ENCODE assay signal across 18 cellular contexts in the genomic region with DNA sequence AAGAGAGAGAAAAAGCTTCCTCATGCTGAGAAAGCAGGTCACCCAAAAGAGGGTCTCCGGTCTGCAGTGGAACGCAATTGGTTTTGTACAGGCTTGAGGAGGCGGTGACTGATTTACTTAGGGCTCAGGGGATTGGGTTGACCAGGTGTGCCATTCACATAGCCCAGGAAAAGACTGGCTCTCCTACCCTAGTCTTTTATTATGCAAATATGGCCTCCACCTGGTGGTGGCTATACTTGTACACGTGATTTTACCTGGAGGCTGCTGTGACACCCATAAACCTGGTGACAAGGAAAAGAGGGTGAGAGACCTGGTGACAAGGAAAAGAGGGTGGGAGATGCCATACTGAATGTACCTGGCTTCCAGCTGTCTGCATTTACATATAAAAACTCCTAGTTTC. TPM values are rescaled to one million over a fixed set of nuclear protein-coding genes. Genes with fewer than 3 reads are reported as not detected.
DNase-seq lines count a peak whose midpoint lies in the region; ATAC-seq, FAIRE-seq and TF ChIP-seq lines count a peak whose summit lies in the region.
"Had no signal": no experiment of that assay in that cellular context is flagged by ENCODE, and none has a peak within 500 bp of the region (broad histone marks: within the 10 kb centered on the region; RNA-seq: fewer than 3 reads in every experiment).

No MANE protein-coding gene starts in this region.

- H3K18ac ChIP-seq in H1 (ENCODE audit: extremely low read depth, low read length) (no peak overlapping the region; the same call in 1 of the 2 replicates), neuronal stem cell (ENCODE audit: low read length) (no peak overlapping the region)

- H3K9me3 ChIP-seq in HUES64 (ENCODE audit: insufficient read depth, low read depth, low read length) (peaks cover 36% of the 10 kb centered on the region), H1 (ENCODE audit: insufficient read depth in 2 of 2, low read depth in 1 of 2, low read length in 1 of 2) (peaks cover 19 to 29% of the 10 kb centered on the region in 2 experiments), iPS-20b (ENCODE audit: insufficient read depth, low read depth, low read length) (peaks cover 25% of the 10 kb centered on the region), neuronal stem cell (replicated peaks in 1 of 2; ENCODE audit: control insufficient read depth in 2 of 2, insufficient read depth in 1 of 2, low read depth in 1 of 2, low read length in 2 of 2) (peaks cover 0 to 12% of the 10 kb centered on the region in 2 donors)

- H3K79me2 ChIP-seq in GM23338 (replicated peaks; ENCODE audit: insufficient read depth) (no peaks in the 10 kb centered on the region), H1 (ENCODE audit: control insufficient read depth in 1 of 2, insufficient read depth in 2 of 2, low read length in 2 of 2) (no peaks in the 10 kb centered on the region)

- peaks cover 8% of the 10 kb centered on the region for H3K4me1 ChIP-seq in GM23338 (ENCODE audit: insufficient read depth)
- peaks cover 19% of the 10 kb centered on the region for H3K4me1 ChIP-seq in HUES64 (ENCODE audit: insufficient read depth, low read length)
- H3K4me1 ChIP-seq in H1 (replicated peaks in 1 of 4; ENCODE audit: control insufficient read depth in 3 of 4, insufficient read depth in 4 of 4, low read length in 3 of 4): peaks cover 2 to 10% (median 6%) of the 10 kb centered on the region in 4 experiments; a peak in 4 of 7 replicates
- H3K4me1 ChIP-seq in iPS-20b (ENCODE audit: insufficient read depth, low read length): peaks cover 24% of the 10 kb centered on the region
- no peaks in the 10 kb centered on the region for H3K4me1 ChIP-seq in neuronal stem cell (ENCODE audit: control insufficient read depth in 2 of 2, insufficient read depth in 1 of 2, low read depth in 1 of 2, low read length in 2 of 2)

- H3K4me3 ChIP-seq in GM23338 (no peak overlapping the region), HUES64 (ENCODE audit: low read length) (no peak overlapping the region), H1 (ENCODE audit: extremely low read depth in 1 of 4, insufficient read depth in 2 of 4, low read depth in 3 of 4, low read length in 4 of 4) (peak overlapping the region in 1 of 4 experiments; percentile 2; a peak in 1 of 8 replicates), iPS-20b (ENCODE audit: low read length) (peak overlapping the region; percentile 30), neuronal stem cell (ENCODE audit: low read length in 2 of 2) (no peak overlapping the region)
- H3K4me3 ChIP-seq: SK-N-MC had no signal

- H3K14ac ChIP-seq in H1 (ENCODE audit: insufficient read length) (no peak overlapping the region), neuronal stem cell (ENCODE audit: low read length) (no peak overlapping the region)

- H3K36me3 Mint-ChIP-seq in GM23338 (ENCODE audit: low read depth): peaks cover 46% of the 10 kb centered on the region

- H3K27ac ChIP-seq in GM23338 (ENCODE audit: low read depth): peak overlapping the region; percentile 73
- peak overlapping the region; percentile 12; the same call in 1 of the 2 replicates for H3K27ac ChIP-seq in HUES64 (ENCODE audit: low read depth, low read length)
- H3K27ac ChIP-seq in H1 (ENCODE audit: low read depth, low read length): no peak overlapping the region
- peak overlapping the region; percentile 79 for H3K27ac ChIP-seq in iPS-20b (ENCODE audit: low read length)
- H3K27ac ChIP-seq in neuronal stem cell (replicated peaks; ENCODE audit: low read length): no peak overlapping the region
- H3K27ac ChIP-seq: HL-60, SK-N-MC had no signal

- H2BK15ac ChIP-seq in H1 (ENCODE audit: low read length): no peak overlapping the region
- H2BK15ac ChIP-seq in neuronal stem cell (ENCODE audit: low read length): no peak overlapping the region

- peaks cover 50% of the 10 kb centered on the region for H3K9me3 Mint-ChIP-seq in GM23338

- 0 out of 2 replicates have a peak overlapping the region, but pooled peaks have one; percentile 1 for H3K4me2 ChIP-seq in GM23338
- peak overlapping the region; percentile 22 to 23; a peak in 1 of 4 replicates for H3K4me2 ChIP-seq in H1 (ENCODE audit: insufficient read depth in 1 of 2, low read depth in 2 of 2, low read length in 2 of 2)
- H3K4me2 ChIP-seq in neuronal stem cell (ENCODE audit: insufficient read depth, low read length, poor library complexity, severe bottlenecking): no peak overlapping the region

- H2AFZ ChIP-seq in GM23338 (no peak overlapping the region), H1 (ENCODE audit: low read length) (no peak overlapping the region), neuronal stem cell (ENCODE audit: low read length) (no peak overlapping the region)

- H4K5ac ChIP-seq in H1 (ENCODE audit: insufficient read length, low read depth, low read length): no peak overlapping the region

- TF ChIP-seq POLR2A in H1 (IDR thresholded peaks at IDR 0.05; ENCODE audit: control extremely low read depth in 1 of 2, low read depth in 2 of 2, low read length in 2 of 2): no peak

- DNase-seq in GM23338 (ENCODE audit: low spot score): peak; percentile 67
- peak in 1 of 2 experiments; percentile 52 for DNase-seq in H1 (ENCODE audit: low read depth in 1 of 2, low spot score in 2 of 2)
- DNase-seq in NCI-H524 (lab: John Stamatoyannopoulos, UW): no peak
- DNase-seq in neuronal stem cell (ENCODE audit: low spot score): no peak
- DNase-seq in cerebellum (ENCODE audit: low spot score): no peak
- DNase-seq: ACHN, HCEC 1CT, NCI-H1105 treated with DMSO at 0.1 percent for 48 hours, NCI-H187 treated with DMSO at 0.1 percent for 48 hours, NCI-H524 treated with DMSO at 0.1 percent for 48 hours, Right ventricle myocardium superior had no signal

- peaks cover 8% of the 10 kb centered on the region for H3K9me2 ChIP-seq in GM23338 (ENCODE audit: insufficient read depth)

- H2BK5ac ChIP-seq in H1 (ENCODE audit: low read depth, low read length): no peak overlapping the region
- no peak overlapping the region for H2BK5ac ChIP-seq in neuronal stem cell (ENCODE audit: low read length)

- TF ChIP-seq CTCF in GM23338 (conservative IDR thresholded peaks at IDR 0.05; ENCODE audit: low read depth in 2 of 2) (no peak), H1 (IDR thresholded peaks at IDR 0.05; ENCODE audit: control extremely low read depth in 1 of 3, insufficient read depth in 1 of 3, low read depth in 1 of 3, low read length in 3 of 3) (no peak)

- H2BK120ac ChIP-seq in H1 (replicated peaks; ENCODE audit: low read depth, low read length) (peak overlapping the region; percentile 48), neuronal stem cell (ENCODE audit: low read depth, low read length) (no peak overlapping the region)

- no peak overlapping the region for H2BK20ac ChIP-seq in H1 (ENCODE audit: low read length)

- H3K36me3 ChIP-seq in GM23338 (ENCODE audit: insufficient read depth) (peaks cover 12% of the 10 kb centered on the region; the same call in 1 of the 2 replicates), HUES64 (ENCODE audit: insufficient read depth, low read length) (no peaks in the 10 kb centered on the region), H1 (ENCODE audit: control insufficient read depth in 2 of 4, insufficient read depth in 4 of 4, low read length in 3 of 4) (peaks cover 0 to 7% (median 0%) of the 10 kb centered on the region in 4 experiments; a peak in 1 of 8 replicates), iPS-20b (ENCODE audit: insufficient read depth, low read depth, low read length) (peaks cover 3% of the 10 kb centered on the region; the same call in 1 of the 2 replicates), neuronal stem cell (replicated peaks in 1 of 2; ENCODE audit: control insufficient read depth in 2 of 2, insufficient read depth in 2 of 2, low read length in 2 of 2) (no peaks in the 10 kb centered on the region)

- H2AK5ac ChIP-seq in H1 (ENCODE audit: low read depth, low read length) (no peak overlapping the region), neuronal stem cell (ENCODE audit: low read depth, low read length) (no peak overlapping the region)

- WGBS in HUES64: 82% methylated on average over 4 of the region's 4 CpGs
- 53% methylated on average over 4 of the region's 4 CpGs; no CpG with 5 or more reads in 1 of the 2 experiments for WGBS in H1 (ENCODE audit: extremely low coverage in 1 of 2, insufficient coverage in 1 of 2, insufficient read length in 1 of 2, insufficient replicate concordance in 2 of 2, low coverage in 1 of 2, low lambda C conversion rate in 2 of 2, missing lambda C conversion rate in 1 of 2), 2 experiments
- WGBS in neuronal stem cell (ENCODE audit: extremely low coverage in 2 of 2, insufficient read length in 2 of 2, insufficient replicate concordance in 1 of 2), 2 donors: no CpG with 5 or more reads among the region's 4 CpGs

- no peak for TF ChIP-seq EP300 in H1 (IDR thresholded peaks at IDR 0.05; ENCODE audit: borderline replicate concordance in 1 of 2, low read depth in 2 of 2, low read length in 2 of 2)

- H4K91ac ChIP-seq in H1 (replicated peaks; ENCODE audit: insufficient read length, low read length): no peak overlapping the region
- H4K91ac ChIP-seq in neuronal stem cell (ENCODE audit: low read depth, low read length, poor library complexity): no peak overlapping the region

- no peaks in the 10 kb centered on the region for H3K23me2 ChIP-seq in H1 (ENCODE audit: low read depth, low read length)

- H3K79me1 ChIP-seq in H1 (ENCODE audit: low read depth, low read length): no peaks in the 10 kb centered on the region
- H3K79me1 ChIP-seq in neuronal stem cell (ENCODE audit: low read depth, low read length): no peaks in the 10 kb centered on the region

- no peak for TF ChIP-seq RAD21 in H1 (IDR thresholded peaks at IDR 0.05 in 1 of 2, conservative IDR thresholded peaks at IDR 0.05 in 1 of 2; ENCODE audit: low read depth in 2 of 2, low read length in 2 of 2)

- H3K23ac ChIP-seq in H1 (ENCODE audit: insufficient read length) (no peak overlapping the region), neuronal stem cell (ENCODE audit: low read depth, low read length, poor library complexity) (no peak overlapping the region)

- peaks cover 8% of the 10 kb centered on the region for H3K27me3 Mint-ChIP-seq in GM23338 (ENCODE audit: insufficient read depth, low read depth, poor library complexity)

- H3K9ac ChIP-seq in HUES64 (ENCODE audit: low read depth, low read length) (no peak overlapping the region), H1 (replicated peaks in 1 of 4; ENCODE audit: extremely low read depth in 1 of 4, low read depth in 3 of 4, low read length in 3 of 4) (no peak overlapping the region), iPS-20b (ENCODE audit: low read depth, low read length) (peak overlapping the region; percentile 29; the same call in 1 of the 2 replicates), neuronal stem cell (ENCODE audit: low read depth, low read length, poor library complexity) (no peak overlapping the region)

- ATAC-seq in GM23338: peak; percentile 91
- ATAC-seq: Panc1 had no signal

- no peaks in the 10 kb centered on the region for H3F3A ChIP-seq in GM23338 (replicated peaks; ENCODE audit: low read depth)

- H3K4me3 Mint-ChIP-seq in GM23338: no peak overlapping the region

- CTCF ChIA-PET in H1 (lab: Charles Lee; ENCODE audit: partially characterized antibody): interaction anchor here (0.6 to 21.2 kb wide), 10 partner anchors 11 to 394 kb away, joined by 3 to 266 read pairs (median 3); no protein-coding TSS in a partner anchor

- H3K4me1 Mint-ChIP-seq in GM23338: peaks cover 21% of the 10 kb centered on the region

- peak overlapping the region; percentile 60 for H3K27ac Mint-ChIP-seq in GM23338

- H2BK12ac ChIP-seq in H1 (ENCODE audit: low read depth, low read length): 0 out of 2 replicates have a peak overlapping the region, but pooled peaks have one; percentile 18
- no peak overlapping the region for H2BK12ac ChIP-seq in neuronal stem cell (ENCODE audit: low read length)

- FAIRE-seq in H1 (lab: Jason Lieb, UNC): peak; percentile 7
- FAIRE-seq: GM19239, HTR-8/SVneo had no signal

- H3K4ac ChIP-seq in H1 (replicated peaks; ENCODE audit: insufficient read length, low read depth, low read length): no peak overlapping the region
- H3K4ac ChIP-seq in neuronal stem cell (ENCODE audit: low read length): no peak overlapping the region

- H4K20me1 ChIP-seq in GM23338 (replicated peaks; ENCODE audit: insufficient read depth) (no peaks in the 10 kb centered on the region), H1 (replicated peaks in 1 of 2; ENCODE audit: control insufficient read depth in 1 of 2, insufficient read depth in 2 of 2, low read length in 2 of 2) (no peaks in the 10 kb centered on the region)

- POLR2A ChIA-PET in H1 (lab: Charles Lee; ENCODE audit: partially characterized antibody): interaction anchor here (1.4 to 2.2 kb wide), 3 partner anchors 8 to 15 kb away, joined by 4 to 11 read pairs (median 5); no protein-coding TSS in a partner anchor

- H3K27me3 ChIP-seq in GM23338 (ENCODE audit: insufficient read depth) (no peaks in the 10 kb centered on the region), HUES64 (ENCODE audit: insufficient read depth, low read length) (no peaks in the 10 kb centered on the region), H1 (replicated peaks in 1 of 4; ENCODE audit: control insufficient read depth in 3 of 4, extremely low read depth in 1 of 4, insufficient read depth in 3 of 4, low read length in 3 of 4) (no peaks in the 10 kb centered on the region), iPS-20b (ENCODE audit: insufficient read depth, low read length) (no peaks in the 10 kb centered on the region), neuronal stem cell (ENCODE audit: control insufficient read depth in 3 of 3, insufficient read depth in 3 of 3, low read depth in 1 of 3, low read length in 3 of 3) (no peaks in the 10 kb centered on the region)

- no peak overlapping the region for H3K56ac ChIP-seq in H1 (replicated peaks; ENCODE audit: insufficient read length, low read depth, low read length)

- H4K8ac ChIP-seq in H1 (ENCODE audit: extremely low read depth, insufficient read depth, low read length) (no peak overlapping the region), neuronal stem cell (ENCODE audit: low read depth, low read length) (no peak overlapping the region)

RNA-seq across cellular contexts. Expression of a gene that starts 49.9 kb away (rescaled TPM):
- 48.1 and 55.5 TPM in 2 replicates for total RNA-seq in GM23338 (2014; rRNA removed; shearing (Covaris generic))
- 80.2 and 91.3 TPM in 2 replicates for polyA plus RNA-seq in GM23338 (2016; fragmentation: Nextera tagmentation; extraction: Ambion mirVana)
- polyA plus RNA-seq in HUES64 (2013, experiment 1 of 2): 73.4 TPM
- 75.4 TPM for polyA plus RNA-seq in HUES64 (2013, experiment 2 of 2)
- 80.4 and 84.2 TPM in 2 replicates for total RNA-seq in H1 (2021; fragmentation: NEBNext Ultra II Directional; extraction: Animal tissue kit (Norgen Biotek cat#: 25700))
- 3.1 and 6.3 TPM in 2 replicates for polyA plus RNA-seq in H1 (2011; rRNA removed)
- polyA plus RNA-seq in H1 (2011; cell fraction: cytosol; rRNA removed): 16.7 TPM
- 36.5 TPM for polyA plus RNA-seq in H1 (2011; cell fraction: nucleus; rRNA removed)
- 43.9 to 87.2 TPM (median 51.2 TPM) in 4 replicates for polyA plus RNA-seq in H1 (2012, experiment 1 of 2)
- 3.0 TPM for polyA plus RNA-seq in H1 (2012, experiment 2 of 2)
- 92.4 TPM for polyA plus RNA-seq in H1 (2013, experiment 1 of 2)
- polyA plus RNA-seq in H1 (2013, experiment 2 of 2): 93.1 TPM
- polyA minus RNA-seq in H1 (2011; rRNA and poly(A)+ RNA removed): 29.1 and 52.1 TPM in 2 replicates
- 12.0 TPM for polyA minus RNA-seq in H1 (2011; cell fraction: cytosol; rRNA and poly(A)+ RNA removed)
- 30.2 TPM for polyA minus RNA-seq in H1 (2011; cell fraction: nucleus; rRNA and poly(A)+ RNA removed)
- 62.9 TPM for polyA plus RNA-seq in neuronal stem cell (2013, experiment 1 of 2)
- polyA plus RNA-seq in neuronal stem cell (2013, experiment 2 of 2): 64.4 TPM
- total RNA-seq in cerebellum: 15.8 TPM

Comparison
In these comparisons a context has a peak if more than half of its experiments do, and no peak if none do; other contexts are left out.
1. H3K27ac ChIP-seq: peak in GM23338 (single experiment), HUES64 (single experiment) and iPS-20b (single experiment); none in H1 (single experiment) and neuronal stem cell (single experiment).